Comparison of ENCODE assay signal across 26 cellular contexts in the genomic region with DNA sequence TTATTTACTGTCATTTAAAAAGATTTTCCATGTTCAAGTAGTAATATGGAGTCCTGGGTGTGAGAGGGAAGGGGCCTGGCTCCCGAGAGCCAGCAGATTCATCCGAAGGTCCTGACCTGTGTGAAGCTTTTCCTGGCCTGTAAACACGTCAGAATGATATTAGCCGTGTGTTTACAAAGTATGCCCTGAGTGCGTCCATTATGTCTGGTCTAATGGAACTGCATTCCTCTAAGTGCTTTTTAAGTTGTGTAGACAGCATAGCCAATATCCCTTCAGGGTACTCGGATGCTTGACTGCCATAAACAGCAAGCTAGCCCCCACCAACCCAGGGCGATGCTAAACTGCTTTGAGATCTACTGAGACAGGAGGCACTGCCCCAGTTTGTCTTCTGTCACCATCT.
DNase-seq lines count a peak whose midpoint lies in the region; ATAC-seq, FAIRE-seq and TF ChIP-seq lines count a peak whose summit lies in the region.
"Had no signal": no experiment of that assay in that cellular context is flagged by ENCODE, and none has a peak within 500 bp of the region (broad histone marks: within the 10 kb centered on the region; RNA-seq: fewer than 3 reads in every experiment).

No MANE protein-coding gene starts in this region.

- DNase-seq in SK-N-SH (peak; percentile 51), DMS153 (lab: John Stamatoyannopoulos, UW) (no peak), NCI-H524 treated with DMSO at 0.1 percent for 48 hours (lab: John Stamatoyannopoulos, UW) (no peak)
- DNase-seq: AML-193; CD4-positive, alpha-beta T cell; DMS53; EL; GF-D8; Karpas-422; NCI-H1092; NCI-H1436 treated with DMSO at 0.1 percent for 48 hours; NCI-H187 treated with DMSO at 0.1 percent for 48 hours; NCI-H774; SIG-M5 had no signal

- H3K79me2 ChIP-seq in SK-N-SH (ENCODE audit: insufficient read depth): no peaks in the 10 kb centered on the region
- no peaks in the 10 kb centered on the region for H3K79me2 ChIP-seq in neural cell (replicated peaks; ENCODE audit: insufficient read depth, low read length)

- POLR2A ChIA-PET in SK-N-SH (lab: Yijun Ruan, JAX): no interaction called here

- peaks cover 0 to 6% of the 10 kb centered on the region in 2 experiments; a peak in 2 of 4 replicates for H3K4me1 ChIP-seq in SK-N-SH (ENCODE audit: control insufficient read depth in 1 of 2, insufficient read depth in 2 of 2, low read depth in 1 of 2, low read length in 1 of 2)
- H3K4me1 ChIP-seq: A549 had no signal

- H3K4me2 ChIP-seq in SK-N-SH (no peak overlapping the region), neural cell (ENCODE audit: low read length) (no peak overlapping the region)
- H3K4me2 ChIP-seq: A549; BLaER1 treated with 17β-estradiol and CSF1 and Interleukin-3, amounts not matched to agents 10 nM and 100 nM had no signal

- H3F3A ChIP-seq in SK-N-SH (replicated peaks; ENCODE audit: insufficient read depth) (no peaks in the 10 kb centered on the region), neural cell (ENCODE audit: insufficient read depth, low read length, poor library complexity, severe bottlenecking) (no peaks in the 10 kb centered on the region)

- ATAC-seq in SK-N-SH treated with all-trans-retinoic acid at 6 μM for 48 hours: no peak
- ATAC-seq in GM18873 (IDR thresholded peaks at IDR 0.05; ENCODE audit: low FRiP score, unreplicated experiment): no peak
- ATAC-seq: A549, HCT116, HepG2 had no signal

- H3K4me3 ChIP-seq in SK-N-SH (ENCODE audit: low read depth in 2 of 2, low read length in 1 of 2) (no peak overlapping the region), neural cell (ENCODE audit: low read length) (no peak overlapping the region)
- H3K4me3 ChIP-seq: A549; BLaER1 treated with 17β-estradiol and CSF1 and Interleukin-3, amounts not matched to agents 10 nM and 100 nM had no signal

- TF ChIP-seq RAD21 in SK-N-SH (IDR thresholded peaks at IDR 0.05; ENCODE audit: low read length) (no peak), neural cell (conservative IDR thresholded peaks at IDR 0.05) (no peak)

- CTCF ChIA-PET in SK-N-SH (lab: Yijun Ruan, JAX): interaction anchor here (1.8 to 2.4 kb wide), 3 partner anchors 12 to 17 kb away, joined by 4 to 8 read pairs (median 6); no protein-coding TSS in a partner anchor

- H3K27ac ChIP-seq in SK-N-SH (ENCODE audit: low read depth in 2 of 2, low read length in 1 of 2) (peak overlapping the region in 1 of 2 experiments; percentile 30; a peak in 1 of 4 replicates), neural cell (ENCODE audit: low read length) (peak overlapping the region; percentile 57)
- H3K27ac ChIP-seq: A549; BLaER1 treated with 17β-estradiol and CSF1 and Interleukin-3, amounts not matched to agents 10 nM and 100 nM had no signal

- peak in 1 of 2 experiments; percentile 47; a peak in 1 of 4 replicates for TF ChIP-seq EP300 in SK-N-SH (IDR thresholded peaks at IDR 0.05; ENCODE audit: borderline replicate concordance in 1 of 2, low read depth in 1 of 2, low read length in 1 of 2)
- peak; percentile 62 for TF ChIP-seq EP300 in neural cell (conservative IDR thresholded peaks at IDR 0.05; ENCODE audit: poor library complexity, severe bottlenecking)

- WGBS in SK-N-SH (ENCODE audit: low lambda C conversion rate): 35% methylated on average over 7 of the region's 7 CpGs

- H3K9ac ChIP-seq in SK-N-SH: no peak overlapping the region
- no peak overlapping the region for H3K9ac ChIP-seq in neural cell (ENCODE audit: low read length)
- H3K9ac ChIP-seq: BLaER1 treated with 17β-estradiol and CSF1 and Interleukin-3, amounts not matched to agents 10 nM and 100 nM had no signal

- no peaks in the 10 kb centered on the region for H3K27me3 ChIP-seq in SK-N-SH (ENCODE audit: insufficient read depth)
- H3K27me3 ChIP-seq in neural cell (ENCODE audit: insufficient read depth, low read depth, low read length): no peaks in the 10 kb centered on the region
- H3K27me3 ChIP-seq: BLaER1 treated with 17β-estradiol and CSF1 and Interleukin-3, amounts not matched to agents 10 nM and 100 nM had no signal

- no peak overlapping the region for H2AFZ ChIP-seq in SK-N-SH (ENCODE audit: low read depth)
- H2AFZ ChIP-seq in neural cell (ENCODE audit: low read depth, low read length): no peak overlapping the region

- TF ChIP-seq CTCF in SK-N-SH (IDR thresholded peaks at IDR 0.05): no peak
- TF ChIP-seq CTCF in neural cell (IDR thresholded peaks at IDR 0.05; ENCODE audit: poor library complexity, severe bottlenecking): peak; percentile 12

- H3K36me3 ChIP-seq in SK-N-SH (replicated peaks in 1 of 2; ENCODE audit: control insufficient read depth in 1 of 2, insufficient read depth in 2 of 2, low read length in 1 of 2) (no peaks in the 10 kb centered on the region), neural cell (ENCODE audit: insufficient read depth, low read length) (no peaks in the 10 kb centered on the region)
- H3K36me3 ChIP-seq: BLaER1 treated with 17β-estradiol and CSF1 and Interleukin-3, amounts not matched to agents 10 nM and 100 nM had no signal

- peak; percentile 49 for FAIRE-seq in islet of Langerhans (lab: Jason Lieb, UNC)
- FAIRE-seq: A549, D721Med, GM12891, GM19239, HepG2, RCC 7860 had no signal

- H3K9me3 ChIP-seq in SK-N-SH (no peaks in the 10 kb centered on the region), neural cell (ENCODE audit: low read length) (no peaks in the 10 kb centered on the region)
- H3K9me3 ChIP-seq: A549; BLaER1 treated with 17β-estradiol and CSF1 and Interleukin-3, amounts not matched to agents 10 nM and 100 nM had no signal

- no peaks in the 10 kb centered on the region for H3K9me2 ChIP-seq in SK-N-SH
- no peaks in the 10 kb centered on the region for H3K9me2 ChIP-seq in neural cell (ENCODE audit: insufficient read depth, low read length)

- H4K20me1 ChIP-seq in SK-N-SH (ENCODE audit: insufficient read depth): no peaks in the 10 kb centered on the region
- H4K20me1 ChIP-seq in neural cell (ENCODE audit: insufficient read depth): no peaks in the 10 kb centered on the region
- H4K20me1 ChIP-seq: BLaER1 treated with 17β-estradiol and CSF1 and Interleukin-3, amounts not matched to agents 10 nM and 100 nM had no signal

TF ChIP-seq in SK-N-SH, 30 proteins besides CTCF, POLR2A, EP300 and RAD21:
- TF ChIP-seq RCOR1 (IDR thresholded peaks at IDR 0.05; ENCODE audit: low read length): 0 out of 2 replicates have a peak, but pooled peaks have one; percentile 12
- TF ChIP-seq YY1 (IDR thresholded peaks at IDR 0.05; ENCODE audit: low read depth): no peak

TF ChIP-seq in SK-N-SH treated with all-trans-retinoic acid at 6 μM for 48 hours, 23 proteins besides CTCF, POLR2A, EP300 and RAD21 (continues in another document):
- TF ChIP-seq ISL1 (CRISPR knock-in tag; IDR thresholded peaks at IDR 0.05): no peak
- no peak for TF ChIP-seq SNAI2 (CRISPR knock-in tag; IDR thresholded peaks at IDR 0.05)
- TF ChIP-seq TCF4 (CRISPR knock-in tag; IDR thresholded peaks at IDR 0.05; ENCODE audit: borderline replicate concordance): no peak
- TF ChIP-seq, protein P1, sequence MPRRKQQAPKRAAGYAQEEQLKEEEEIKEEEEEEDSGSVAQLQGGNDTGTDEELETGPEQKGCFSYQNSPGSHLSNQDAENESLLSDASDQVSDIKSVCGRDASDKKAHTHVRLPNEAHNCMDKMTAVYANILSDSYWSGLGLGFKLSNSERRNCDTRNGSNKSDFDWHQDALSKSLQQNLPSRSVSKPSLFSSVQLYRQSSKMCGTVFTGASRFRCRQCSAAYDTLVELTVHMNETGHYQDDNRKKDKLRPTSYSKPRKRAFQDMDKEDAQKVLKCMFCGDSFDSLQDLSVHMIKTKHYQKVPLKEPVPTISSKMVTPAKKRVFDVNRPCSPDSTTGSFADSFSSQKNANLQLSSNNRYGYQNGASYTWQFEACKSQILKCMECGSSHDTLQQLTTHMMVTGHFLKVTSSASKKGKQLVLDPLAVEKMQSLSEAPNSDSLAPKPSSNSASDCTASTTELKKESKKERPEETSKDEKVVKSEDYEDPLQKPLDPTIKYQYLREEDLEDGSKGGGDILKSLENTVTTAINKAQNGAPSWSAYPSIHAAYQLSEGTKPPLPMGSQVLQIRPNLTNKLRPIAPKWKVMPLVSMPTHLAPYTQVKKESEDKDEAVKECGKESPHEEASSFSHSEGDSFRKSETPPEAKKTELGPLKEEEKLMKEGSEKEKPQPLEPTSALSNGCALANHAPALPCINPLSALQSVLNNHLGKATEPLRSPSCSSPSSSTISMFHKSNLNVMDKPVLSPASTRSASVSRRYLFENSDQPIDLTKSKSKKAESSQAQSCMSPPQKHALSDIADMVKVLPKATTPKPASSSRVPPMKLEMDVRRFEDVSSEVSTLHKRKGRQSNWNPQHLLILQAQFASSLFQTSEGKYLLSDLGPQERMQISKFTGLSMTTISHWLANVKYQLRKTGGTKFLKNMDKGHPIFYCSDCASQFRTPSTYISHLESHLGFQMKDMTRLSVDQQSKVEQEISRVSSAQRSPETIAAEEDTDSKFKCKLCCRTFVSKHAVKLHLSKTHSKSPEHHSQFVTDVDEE (CRISPR knock-in tag; IDR thresholded peaks at IDR 0.05): no peak
- TF ChIP-seq CSDC2 (CRISPR knock-in tag; IDR thresholded peaks at IDR 0.05): no peak

TF ChIP-seq in neural cell, 6 proteins besides CTCF, POLR2A, EP300 and RAD21:
- TF ChIP-seq, protein P2, sequence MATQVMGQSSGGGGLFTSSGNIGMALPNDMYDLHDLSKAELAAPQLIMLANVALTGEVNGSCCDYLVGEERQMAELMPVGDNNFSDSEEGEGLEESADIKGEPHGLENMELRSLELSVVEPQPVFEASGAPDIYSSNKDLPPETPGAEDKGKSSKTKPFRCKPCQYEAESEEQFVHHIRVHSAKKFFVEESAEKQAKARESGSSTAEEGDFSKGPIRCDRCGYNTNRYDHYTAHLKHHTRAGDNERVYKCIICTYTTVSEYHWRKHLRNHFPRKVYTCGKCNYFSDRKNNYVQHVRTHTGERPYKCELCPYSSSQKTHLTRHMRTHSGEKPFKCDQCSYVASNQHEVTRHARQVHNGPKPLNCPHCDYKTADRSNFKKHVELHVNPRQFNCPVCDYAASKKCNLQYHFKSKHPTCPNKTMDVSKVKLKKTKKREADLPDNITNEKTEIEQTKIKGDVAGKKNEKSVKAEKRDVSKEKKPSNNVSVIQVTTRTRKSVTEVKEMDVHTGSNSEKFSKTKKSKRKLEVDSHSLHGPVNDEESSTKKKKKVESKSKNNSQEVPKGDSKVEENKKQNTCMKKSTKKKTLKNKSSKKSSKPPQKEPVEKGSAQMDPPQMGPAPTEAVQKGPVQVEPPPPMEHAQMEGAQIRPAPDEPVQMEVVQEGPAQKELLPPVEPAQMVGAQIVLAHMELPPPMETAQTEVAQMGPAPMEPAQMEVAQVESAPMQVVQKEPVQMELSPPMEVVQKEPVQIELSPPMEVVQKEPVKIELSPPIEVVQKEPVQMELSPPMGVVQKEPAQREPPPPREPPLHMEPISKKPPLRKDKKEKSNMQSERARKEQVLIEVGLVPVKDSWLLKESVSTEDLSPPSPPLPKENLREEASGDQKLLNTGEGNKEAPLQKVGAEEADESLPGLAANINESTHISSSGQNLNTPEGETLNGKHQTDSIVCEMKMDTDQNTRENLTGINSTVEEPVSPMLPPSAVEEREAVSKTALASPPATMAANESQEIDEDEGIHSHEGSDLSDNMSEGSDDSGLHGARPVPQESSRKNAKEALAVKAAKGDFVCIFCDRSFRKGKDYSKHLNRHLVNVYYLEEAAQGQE (IDR thresholded peaks at IDR 0.05; ENCODE audit: borderline replicate concordance): peak; percentile 75
- TF ChIP-seq TAF1 (IDR thresholded peaks at IDR 0.05; ENCODE audit: low read depth) (no peak), POLR2AphosphoS5 (IDR thresholded peaks at IDR 0.05) (peak; percentile 86)
